In the genomic region with DNA sequence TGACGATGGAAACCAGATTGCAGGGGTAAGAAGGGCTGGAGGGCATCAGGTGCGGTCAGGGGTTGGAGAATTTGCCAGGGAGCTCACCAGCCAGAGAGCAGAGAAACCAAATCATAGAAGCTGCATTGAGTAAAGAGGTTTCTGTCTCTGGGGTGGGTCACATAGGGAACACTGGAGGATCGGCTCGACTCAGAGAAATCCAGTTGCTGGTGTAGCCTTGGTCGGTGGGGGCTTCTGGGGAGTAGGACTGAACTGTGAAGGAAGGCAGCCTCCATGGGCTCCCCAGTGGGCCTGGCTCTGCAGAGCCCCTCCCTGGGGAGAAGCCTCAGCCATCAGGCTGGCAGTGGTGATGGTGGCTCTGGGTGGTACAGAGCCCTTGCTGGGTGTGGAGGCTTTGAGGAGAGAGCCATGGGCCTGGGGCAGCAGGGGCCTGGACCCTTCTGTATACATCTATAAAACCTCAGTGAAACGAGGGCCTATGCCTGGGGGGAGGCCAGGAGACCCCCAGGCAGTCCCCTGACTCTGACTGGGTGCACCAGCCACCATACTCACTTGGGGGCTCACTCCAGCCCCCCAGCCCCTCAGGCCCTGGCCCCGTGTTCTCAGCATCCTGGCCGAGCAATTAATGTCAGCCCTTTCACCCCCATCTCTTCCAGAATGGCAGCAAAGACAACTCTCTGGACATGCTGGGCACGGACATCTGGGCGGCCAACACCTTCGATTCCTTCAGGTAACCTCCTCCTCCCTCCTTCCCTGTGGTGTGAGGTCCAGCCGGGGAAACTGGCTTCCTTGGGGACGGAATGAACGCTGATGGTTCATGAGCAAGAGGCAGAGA, we compare ENCODE assay signal across 8 cellular contexts.
"Had no signal": no experiment of that assay in that cellular context is flagged by ENCODE, and none has a peak within 500 bp of the region (broad histone marks: within the 10 kb centered on the region; RNA-seq: fewer than 3 reads in every experiment).

No MANE protein-coding gene starts in this region.

- H3K36me3 Mint-ChIP-seq: natural killer cell had no signal

- H3K27ac Mint-ChIP-seq: activated CD4-positive, alpha-beta memory T cell treated with anti-CD3 and anti-CD28 coated beads for 36 hours; activated naive CD8-positive, alpha-beta T cell treated with anti-CD3 and anti-CD28 coated beads, Interleukin-2, amount 50 U/mL, for 24 hours; natural killer cell had no signal

- H3K4me3 Mint-ChIP-seq: activated CD4-positive, alpha-beta memory T cell treated with anti-CD3 and anti-CD28 coated beads for 36 hours; activated naive CD8-positive, alpha-beta T cell treated with anti-CD3 and anti-CD28 coated beads, Interleukin-2, amount 50 U/mL, for 24 hours; natural killer cell had no signal

- H3K27me3 ChIP-seq: ascending aorta, gastroesophageal sphincter, ovary, stomach had no signal

- H3K36me3 ChIP-seq: ovary had no signal

- H3K27me3 Mint-ChIP-seq: activated CD4-positive, alpha-beta memory T cell treated with anti-CD3 and anti-CD28 coated beads for 36 hours had no signal

- ATAC-seq: activated naive CD8-positive, alpha-beta T cell treated with anti-CD3 and anti-CD28 coated beads, Interleukin-2, amount 50 U/mL, for 24 hours had no signal

- H3K27ac ChIP-seq: ascending aorta, ovary had no signal

- H3K4me1 Mint-ChIP-seq: activated naive CD8-positive, alpha-beta T cell treated with anti-CD3 and anti-CD28 coated beads, Interleukin-2, amount 50 U/mL, for 24 hours had no signal

- H3K4me3 ChIP-seq: ascending aorta, coronary artery, gastroesophageal sphincter, ovary, stomach had no signal

- H3K9me3 ChIP-seq: ascending aorta, ovary, stomach had no signal
